ENCODE assay signal across 8 cellular contexts in the genomic region with DNA sequence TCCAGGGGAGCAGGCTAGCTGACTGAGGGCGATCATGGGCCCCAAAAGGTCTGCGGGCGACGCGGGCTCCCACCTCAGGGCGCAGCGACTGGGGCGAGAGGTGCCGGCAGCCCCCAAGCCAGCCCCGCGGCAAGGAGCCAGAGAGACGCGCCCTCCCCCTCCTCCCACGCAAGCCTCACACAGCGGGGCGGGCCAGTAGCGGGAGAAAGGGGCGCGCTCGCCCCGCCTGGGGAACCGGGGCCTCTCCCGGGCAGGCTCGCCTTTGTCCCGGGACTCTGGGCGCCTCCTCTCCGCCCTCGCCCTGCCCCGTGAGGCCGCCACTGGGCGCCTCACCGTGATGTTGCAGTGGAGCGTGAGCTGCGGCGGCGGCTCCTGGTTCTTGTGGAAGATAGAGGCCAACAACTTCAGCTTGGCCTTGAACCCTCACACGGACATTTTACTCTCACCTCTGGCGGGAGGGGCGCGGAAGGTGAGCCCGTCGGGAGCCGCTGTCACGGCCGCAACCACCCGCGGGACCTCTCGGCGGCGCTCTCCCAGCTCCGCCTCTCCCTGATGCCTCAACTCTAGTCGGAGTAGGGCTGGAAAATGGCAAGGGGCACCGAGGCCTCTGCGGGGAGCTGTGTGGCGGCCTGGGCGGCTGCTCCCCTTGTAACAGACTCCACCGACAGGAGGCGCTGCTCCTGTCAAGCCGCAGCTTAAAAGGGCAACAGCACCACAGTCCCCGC.
A peak's percentile ranks its signal among the peaks of the same experiment; 100 is the strongest.
DNase-seq lines count a peak whose midpoint lies in the region; ATAC-seq and TF ChIP-seq lines count a peak whose summit lies in the region.
"Not testable (repeated sequence)": the region's sequence is repeated elsewhere in the genome, so short reads cannot be mapped to it uniquely, and the experiment has no call there.

No MANE protein-coding gene starts in this region.

- not testable (repeated sequence) for H3K9me3 ChIP-seq in osteoblast (ENCODE audit: low read depth, low read length)

- not testable (repeated sequence) for H3K27me3 ChIP-seq in GM06990 (replicated peaks; ENCODE audit: control insufficient read depth, insufficient read depth, low read length); osteoblast (ENCODE audit: insufficient read depth, low read length)

- not testable (repeated sequence) for H3K4me1 ChIP-seq in osteoblast (ENCODE audit: insufficient read depth, low read length)

- not testable (repeated sequence) for H2AFZ ChIP-seq in osteoblast (ENCODE audit: low read length)

- H3K36me3 Mint-ChIP-seq in chondrocyte (ENCODE audit: low read depth): not testable (repeated sequence)

- not testable (repeated sequence) for DNase-seq in GM06990 (ENCODE audit: extremely low read depth, insufficient read length); chondrocyte (ENCODE audit: low spot score); osteoblast (ENCODE audit: insufficient read length, low spot score, missing footprints)
- peak; percentile 35 for DNase-seq in activated CD4-positive, CD25-positive, alpha-beta regulatory T cell treated with anti-CD3 and anti-CD28 coated beads, Interleukin-2, amount 50 U/mL, for 72 hours
- peak; percentile 48 to 62 for DNase-seq in activated T-cell treated with anti-CD3 and anti-CD28 coated beads, Interleukin-2, amount 50 U/mL, for 48 hours
- DNase-seq in left ventricle myocardium superior: peak; percentile 76
- peak; percentile 3 to 7 for DNase-seq in stimulated activated CD4-positive, alpha-beta T cell treated with anti-CD3 and anti-CD28 coated beads, Interleukin-4, amount 100 ng/mL, for 48 hours (ENCODE audit: low read depth in 2 of 2)
- DNase-seq in ureter (ENCODE audit: low spot score): peak; percentile 43

- H3K27ac ChIP-seq in osteoblast (ENCODE audit: low read depth, low read length): not testable (repeated sequence)

- H3K79me2 ChIP-seq in osteoblast (ENCODE audit: insufficient read depth, low read length): not testable (repeated sequence)

- not testable (repeated sequence) for H3K4me2 ChIP-seq in osteoblast (ENCODE audit: insufficient read depth, low read length)

- TF ChIP-seq CTCF in GM06990 (IDR thresholded peaks at IDR 0.05; ENCODE audit: insufficient read depth, low read length, poor library complexity, severe bottlenecking); osteoblast (IDR thresholded peaks at IDR 0.05; ENCODE audit: extremely low read depth, low read depth, low read length): not testable (repeated sequence)
- peak; percentile 15 for TF ChIP-seq CTCF in chondrocyte (IDR thresholded peaks at IDR 0.05)

- not testable (repeated sequence) for H3K4me3 Mint-ChIP-seq in chondrocyte (ENCODE audit: unreplicated experiment)

- H3K27me3 Mint-ChIP-seq in chondrocyte (ENCODE audit: low read depth): not testable (repeated sequence)

- H3K36me3 ChIP-seq in GM06990 (ENCODE audit: control insufficient read depth, insufficient read depth, low read length); osteoblast (ENCODE audit: insufficient read depth, low read length): not testable (repeated sequence)

- peak overlapping the region; percentile 40 for H3K4me3 ChIP-seq in GM06990 (replicated peaks; ENCODE audit: low read depth, low read length)
- H3K4me3 ChIP-seq in osteoblast (ENCODE audit: insufficient read depth, low read length): peak overlapping the region; percentile 60

- ATAC-seq in left ventricle myocardium superior: not testable (repeated sequence)

- intact Hi-C loops in left ventricle myocardium superior (cut with micrococcal nuclease): not testable (repeated sequence)

- not testable (repeated sequence) for H3K4me1 Mint-ChIP-seq in chondrocyte (ENCODE audit: low read depth)

- not testable (repeated sequence) for H4K20me1 ChIP-seq in osteoblast (ENCODE audit: insufficient read depth, low read length)

- not testable (repeated sequence) for H3K9me3 Mint-ChIP-seq in chondrocyte (ENCODE audit: low read depth)

- not testable (repeated sequence) for H3K27ac Mint-ChIP-seq in chondrocyte (ENCODE audit: unreplicated experiment)
